In the genomic region with DNA sequence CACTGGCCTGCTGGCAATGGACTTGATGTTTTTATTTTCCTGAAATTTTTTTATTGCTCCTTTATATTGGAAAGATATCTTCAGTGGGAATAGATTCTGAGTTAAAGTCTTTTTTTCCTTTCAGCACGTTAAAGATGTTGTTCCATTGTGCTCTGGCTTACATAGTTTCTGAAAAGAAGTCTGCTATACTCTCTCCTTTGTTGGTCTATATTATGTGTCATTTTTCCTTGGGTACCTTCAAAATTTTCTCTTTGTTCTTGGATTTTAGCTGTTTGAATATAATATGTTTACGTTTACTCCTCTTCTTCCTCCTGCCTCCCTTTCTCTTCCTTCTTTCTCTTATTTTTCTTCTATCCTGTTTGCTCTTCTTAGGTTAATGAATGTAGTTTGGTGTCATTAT, we compare ENCODE assay signal across 20 cellular contexts.
"Had no signal": no experiment of that assay in that cellular context is flagged by ENCODE, and none has a peak within 500 bp of the region (broad histone marks: within the 10 kb centered on the region; RNA-seq: fewer than 3 reads in every experiment).

No MANE protein-coding gene starts in this region.

- DNase-seq: activated CD4-positive, alpha-beta T cell treated with anti-CD3 and anti-CD28 coated beads for 1 hour; activated CD8-positive, alpha-beta memory T cell treated with anti-CD3 and anti-CD28 coated beads for 24 hours; activated effector memory CD4-positive, alpha-beta T cell treated with anti-CD3 and anti-CD28 coated beads, Interleukin-2, amount 50 U/mL, for 16 hours; activated T-cell treated with anti-CD3 and anti-CD28 coated beads, Interleukin-2, amount 50 U/mL, for 72 hours; cerebellar nuclear complex; effector CD8-positive, alpha-beta T cell; gastrocnemius medialis; head of caudate nucleus; lower lobe of right lung; stimulated activated CD4-positive, alpha-beta T cell treated with anti-CD3 and anti-CD28 coated beads, Interleukin-4, amount 100 ng/mL, for 1 hour; stomach had no signal

- H3K27me3 ChIP-seq: gastrocnemius medialis, stomach had no signal

- H3K27ac ChIP-seq: gastrocnemius medialis, lower lobe of right lung, parathyroid adenoma, stomach, VCaP had no signal

- ATAC-seq: activated T-cell treated with anti-CD3 and anti-CD28 coated beads, Interleukin-2, amount 50 U/mL, for 72 hours; esophagus mucosa; gastrocnemius medialis; lower lobe of right lung; natural killer cell treated with Interleukin-12 subunit alpha and Interleukin-12 subunit beta and Interleukin-15 and Interleukin-18, amount 100 ng/mL, for 72 hours; sciatic nerve; stimulated activated effector memory CD8-positive, alpha-beta T cell treated with anti-CD3 and anti-CD28 coated beads, Interleukin-12 subunit alpha, Interleukin-12 subunit beta, amount 100 ng/mL, for 72 hours had no signal

- H3K9ac ChIP-seq: parathyroid adenoma had no signal

- H3K4me1 ChIP-seq: gastrocnemius medialis, lower lobe of right lung had no signal

- H3K79me2 ChIP-seq: parathyroid adenoma had no signal

- H3K4me3 ChIP-seq: gastrocnemius medialis, lower lobe of right lung, smooth muscle cell, stomach had no signal

- H3K4me2 ChIP-seq: smooth muscle cell had no signal

- H2AFZ ChIP-seq: parathyroid adenoma had no signal

- FAIRE-seq: bronchial epithelial cell, keratinocyte had no signal

- H3K36me3 ChIP-seq: gastrocnemius medialis, lower lobe of right lung, stomach had no signal
